25 cellular contexts compared by ENCODE assay signal in the genomic region with DNA sequence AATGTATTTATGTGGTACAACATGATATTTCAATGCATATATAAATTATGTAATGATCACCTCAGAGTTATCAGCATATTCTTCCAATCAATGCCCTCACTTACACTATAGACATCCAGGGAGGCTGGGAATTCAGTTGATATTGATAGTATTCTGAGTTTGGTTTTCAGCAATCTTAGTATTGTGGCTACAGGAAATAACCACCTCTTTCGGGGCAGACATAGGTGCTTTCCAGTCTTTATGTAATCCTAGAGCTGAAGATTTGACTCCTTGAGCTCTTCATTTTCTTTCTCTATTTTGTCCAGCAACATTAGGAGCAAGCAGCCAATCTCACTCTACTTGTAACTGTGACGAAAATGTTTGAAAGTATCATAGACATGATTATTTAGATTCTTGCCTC.
"Had no signal": no experiment of that assay in that cellular context is flagged by ENCODE, and none has a peak within 500 bp of the region (broad histone marks: within the 10 kb centered on the region; RNA-seq: fewer than 3 reads in every experiment).

No MANE protein-coding gene starts in this region.

- H3K27me3 ChIP-seq: neural progenitor cell, ovary, right lobe of liver, sigmoid colon, stomach, thyroid gland, tibial nerve, upper lobe of left lung, uterus had no signal

- H3K36me3 ChIP-seq: neural progenitor cell, ovary, right lobe of liver, sigmoid colon, stomach, thoracic aorta, thyroid gland, tibial nerve, upper lobe of left lung, uterus had no signal

- H3K27ac ChIP-seq: neural progenitor cell, ovary, parathyroid adenoma, psoas muscle, right lobe of liver, sigmoid colon, stomach, thoracic aorta, thyroid gland, tibial nerve, upper lobe of left lung, uterus had no signal

- H3K4me1 ChIP-seq: neural progenitor cell, parathyroid adenoma, psoas muscle, right lobe of liver, sigmoid colon, stomach, thyroid gland, tibial nerve, upper lobe of left lung, uterus had no signal

- H3K9me3 ChIP-seq: ovary, psoas muscle, right lobe of liver, sigmoid colon, stomach, thoracic aorta, thyroid gland, tibial nerve, upper lobe of left lung, uterus had no signal

- H3K4me3 ChIP-seq: neural progenitor cell, ovary, psoas muscle, right lobe of liver, sigmoid colon, stomach, thoracic aorta, thyroid gland, tibial nerve, upper lobe of left lung, uterus had no signal

- DNase-seq: natural killer cell; occipital lobe; ovary; posterior cingulate gyrus; psoas muscle; right cardiac atrium; right lobe of liver; sigmoid colon; small intestine; stimulated activated CD4-positive, alpha-beta T cell treated with anti-CD3 and anti-CD28 coated beads, Interleukin-15, amount 100 ng/mL, for 24 hours; stimulated activated CD4-positive, alpha-beta T cell treated with anti-CD3 and anti-CD28 coated beads, Interleukin-2, amount 100 ng/mL, for 24 hours; stimulated activated CD4-positive, alpha-beta T cell treated with anti-CD3 and anti-CD28 coated beads, Interleukin-2, amount 100 ng/mL, for 48 hours; stimulated activated CD4-positive, alpha-beta T cell treated with anti-CD3 and anti-CD28 coated beads, Interleukin-4, amount 100 ng/mL, for 24 hours; stimulated activated naive B cell treated with anti-CD40 and anti-IgM and Interleukin-4, amounts not matched to agents 10 μg/mL and 1 μg/mL and 100 μg/mL, for 72 hours; stimulated activated naive CD4-positive, alpha-beta T cell treated with Interleukin-2 at 50 U/mL for 16 hours; stomach; thyroid gland; trophoblast cell; upper lobe of left lung; uterus had no signal

- ATAC-seq: natural killer cell; psoas muscle; right cardiac atrium; right lobe of liver; stimulated activated effector memory CD8-positive, alpha-beta T cell treated with anti-CD3 and anti-CD28 coated beads, Interleukin-12 subunit alpha, Interleukin-12 subunit beta, amount 100 ng/mL, for 72 hours; stimulated activated naive B cell treated with anti-CD40 and anti-IgM and Interleukin-4, amounts not matched to agents 10 μg/mL and 1 μg/mL and 100 μg/mL, for 72 hours had no signal
